ENCODE assay signal across 16 cellular contexts in the genomic region with DNA sequence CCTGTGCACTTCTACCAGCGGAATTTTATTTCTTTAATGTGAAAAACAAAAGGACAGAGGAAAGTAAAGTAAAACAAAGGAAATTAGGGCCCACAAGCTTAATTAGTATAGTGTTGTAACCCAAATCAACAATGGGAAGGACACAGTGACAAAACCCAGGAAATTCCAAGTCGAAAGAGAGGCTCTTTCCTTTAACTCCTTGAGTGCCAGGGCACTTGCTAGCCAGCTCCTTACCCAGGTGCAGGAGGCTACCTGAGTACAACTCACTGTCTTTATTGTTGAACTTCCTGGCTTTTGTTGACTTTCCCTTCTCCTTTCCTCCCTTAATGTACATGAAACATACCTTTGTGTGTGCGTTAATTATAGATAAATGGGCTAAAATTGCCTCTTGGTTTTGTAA. TPM values are rescaled to one million over a fixed set of nuclear protein-coding genes. Genes with fewer than 3 reads are reported as not detected.
DNase-seq lines count a peak whose midpoint lies in the region; ATAC-seq and TF ChIP-seq lines count a peak whose summit lies in the region.
"Had no signal": no experiment of that assay in that cellular context is flagged by ENCODE, and none has a peak within 500 bp of the region (broad histone marks: within the 10 kb centered on the region; RNA-seq: fewer than 3 reads in every experiment).

No MANE protein-coding gene starts in this region.

- H3K36me3 ChIP-seq in HCT116 (ENCODE audit: control insufficient read depth in 1 of 2, insufficient read depth in 2 of 2, low read length in 2 of 2) (no peaks in the 10 kb centered on the region), iPS-15b (ENCODE audit: control insufficient read depth, insufficient read depth, low read length) (no peaks in the 10 kb centered on the region), sigmoid colon (no peaks in the 10 kb centered on the region)
- H3K36me3 ChIP-seq: cardiac muscle cell had no signal

- H3K9me3 Mint-ChIP-seq in WTC11 = no peaks in the 10 kb centered on the region
- no peaks in the 10 kb centered on the region for H3K9me3 Mint-ChIP-seq in activated CD8-positive, alpha-beta T cell treated with anti-CD3 and anti-CD28 coated beads for 36 hours
- H3K9me3 Mint-ChIP-seq: activated naive CD8-positive, alpha-beta T cell treated with anti-CD3 and anti-CD28 coated beads, Interleukin-2, amount 50 U/mL, for 24 hours had no signal

- no peaks in the 10 kb centered on the region for H3K27me3 ChIP-seq in HCT116 (ENCODE audit: insufficient read depth, low read length)
- no peaks in the 10 kb centered on the region for H3K27me3 ChIP-seq in iPS-15b (ENCODE audit: control insufficient read depth, insufficient read depth, low read length)
- no peaks in the 10 kb centered on the region for H3K27me3 ChIP-seq in sigmoid colon
- H3K27me3 ChIP-seq: cardiac muscle cell had no signal

- H3K27ac ChIP-seq in HCT116 (ENCODE audit: low read depth, low read length) = no peak overlapping the region
- H3K27ac ChIP-seq in sigmoid colon = peak overlapping the region in 3 of 4 donors; percentile 65 to 90 (median 80)

- H3K4me1 ChIP-seq in HCT116 (ENCODE audit: control insufficient read depth in 1 of 2, insufficient read depth in 2 of 2, low read length in 2 of 2) = peaks cover 29 to 42% of the 10 kb centered on the region in 2 experiments
- peaks cover 29% of the 10 kb centered on the region for H3K4me1 ChIP-seq in iPS-15b (ENCODE audit: control insufficient read depth, insufficient read depth, low read length)
- peaks cover 0 to 55% (median 40%) of the 10 kb centered on the region in 4 donors for H3K4me1 ChIP-seq in sigmoid colon

- H2AFZ ChIP-seq in HCT116 (ENCODE audit: low read depth, low read length, poor library complexity, severe bottlenecking) = no peak overlapping the region
- H2AFZ ChIP-seq: PC-9 had no signal

- intact Hi-C loops in HCT116 (cut with micrococcal nuclease) (loop anchor here (2.0 kb wide), 1 partner anchor 337 kb away; no protein-coding TSS in a partner anchor), sigmoid colon (cut with DNase I) (loop anchor here (1.0 to 2.0 kb wide), 4 partner anchors 99 to 338 kb away; partner anchors contain the start of gene CASZ1)
- intact Hi-C loops in activated CD8-positive, alpha-beta T cell treated with anti-CD3 and anti-CD28 coated beads for 36 hours (cut with micrococcal nuclease) = no loop called here

- H3K4me3 Mint-ChIP-seq in WTC11 = peak overlapping the region; percentile 53
- H3K4me3 Mint-ChIP-seq in activated CD8-positive, alpha-beta T cell treated with anti-CD3 and anti-CD28 coated beads for 36 hours = no peak overlapping the region
- H3K4me3 Mint-ChIP-seq: activated naive CD8-positive, alpha-beta T cell treated with anti-CD3 and anti-CD28 coated beads, Interleukin-2, amount 50 U/mL, for 24 hours had no signal

- DNase-seq in HCT116 (ENCODE audit: low read depth, low spot score) = no peak
- DNase-seq in WTC11 (ENCODE audit: low spot score) = no peak
- DNase-seq in sigmoid colon = no peak
- DNase-seq in activated CD8-positive, alpha-beta T cell treated with anti-CD3 and anti-CD28 coated beads for 36 hours = no peak
- no peak for DNase-seq in NOMO-1 treated with DMSO at 0.1 percent for 48 hours (lab: John Stamatoyannopoulos, UW; ENCODE audit: unreplicated experiment)
- DNase-seq in GM20000 (ENCODE audit: low spot score) = no peak
- DNase-seq: activated naive CD8-positive, alpha-beta T cell treated with anti-CD3 and anti-CD28 coated beads, Interleukin-2, amount 50 U/mL, for 24 hours; effector memory CD4-positive, alpha-beta T cell; foreskin melanocyte; GF-D8; MM.1S; NCI-H2029 treated with DMSO at 0.1 percent for 48 hours; stimulated activated CD4-positive, alpha-beta T cell treated with anti-CD3 and anti-CD28 coated beads, Interleukin-2, amount 100 ng/mL, for 48 hours had no signal

- no peaks in the 10 kb centered on the region for H3K9me2 ChIP-seq in HCT116 (ENCODE audit: insufficient read depth)

- H3K27ac Mint-ChIP-seq in WTC11 = peak overlapping the region; percentile 82; the same call in 1 of the 2 replicates
- H3K27ac Mint-ChIP-seq in activated CD8-positive, alpha-beta T cell treated with anti-CD3 and anti-CD28 coated beads for 36 hours = no peak overlapping the region
- H3K27ac Mint-ChIP-seq: activated naive CD8-positive, alpha-beta T cell treated with anti-CD3 and anti-CD28 coated beads, Interleukin-2, amount 50 U/mL, for 24 hours had no signal

- H4K20me1 ChIP-seq in HCT116 (ENCODE audit: insufficient read depth) = no peaks in the 10 kb centered on the region

- peaks cover 60% of the 10 kb centered on the region for H3K4me1 Mint-ChIP-seq in WTC11
- H3K4me1 Mint-ChIP-seq in activated CD8-positive, alpha-beta T cell treated with anti-CD3 and anti-CD28 coated beads for 36 hours (ENCODE audit: low read depth) = peaks cover 19% of the 10 kb centered on the region

- peaks cover 67% of the 10 kb centered on the region for H3K79me2 ChIP-seq in HCT116 (ENCODE audit: insufficient read depth, low read length)

- POLR2A ChIA-PET in HCT116 (lab: Charles Lee) (no interaction called here), WTC11 (lab: Charles Lee) (interaction anchor here (0.6 kb wide), 1 partner anchor 61 kb away, joined by 3 read pairs; no protein-coding TSS in a partner anchor)
- POLR2A ChIA-PET in activated CD8-positive, alpha-beta T cell treated with anti-CD3 and anti-CD28 coated beads for 36 hours (lab: Charles Lee) = no interaction called here

- H3K9me3 ChIP-seq in HCT116 (ENCODE audit: control insufficient read depth in 1 of 2, insufficient read depth in 1 of 2, low read depth in 1 of 2, low read length in 2 of 2) = no peaks in the 10 kb centered on the region
- H3K9me3 ChIP-seq in iPS-15b (ENCODE audit: control insufficient read depth, insufficient read depth, low read length) = no peaks in the 10 kb centered on the region
- H3K9me3 ChIP-seq in sigmoid colon = no peaks in the 10 kb centered on the region

- H3K4me2 ChIP-seq in HCT116 (ENCODE audit: low read length) = peak overlapping the region; percentile 84; the same call in 1 of the 2 replicates

- no peak for TF ChIP-seq CTCF in HCT116 (IDR thresholded peaks at IDR 0.05 in 2 of 3, conservative IDR thresholded peaks at IDR 0.05 in 1 of 3; ENCODE audit: borderline replicate concordance in 1 of 3, insufficient read depth in 1 of 3, low read depth in 2 of 3, low read length in 2 of 3)
- no peak for TF ChIP-seq CTCF in WTC11 (IDR thresholded peaks at IDR 0.05)
- TF ChIP-seq CTCF in sigmoid colon (IDR thresholded peaks at IDR 0.05) = no peak
- TF ChIP-seq CTCF in activated CD8-positive, alpha-beta T cell treated with anti-CD3 and anti-CD28 coated beads for 36 hours (IDR thresholded peaks at IDR 0.05) = no peak
- TF ChIP-seq CTCF in GM20000 (IDR thresholded peaks at IDR 0.05; ENCODE audit: extremely low read depth, missing control alignments) = no peak

- H3K9ac ChIP-seq in HCT116 (ENCODE audit: low read length) (0 out of 2 replicates have a peak overlapping the region, but pooled peaks have one; percentile 37), iPS-15b (ENCODE audit: low read depth, low read length) (no peak overlapping the region)

- H3K4me3 ChIP-seq in HCT116 (replicated peaks in 1 of 2; ENCODE audit: low read depth in 1 of 2, low read length in 2 of 2) (no peak overlapping the region), iPS-15b (ENCODE audit: low read depth, low read length) (peak overlapping the region; percentile 12), sigmoid colon (no peak overlapping the region)
- H3K4me3 ChIP-seq: cardiac muscle cell, PC-9 had no signal

- WGBS in sigmoid colon, 2 donors = 50 to 53% methylated on average over 3 of the region's 3 CpGs

- no peak for TF ChIP-seq RAD21 in HCT116 (IDR thresholded peaks at IDR 0.05; ENCODE audit: low read depth)

- TF ChIP-seq POLR2A in HCT116 (IDR thresholded peaks at IDR 0.05; ENCODE audit: borderline replicate concordance, extremely low read depth, insufficient read depth, insufficient read length) (no peak), sigmoid colon (IDR thresholded peaks at IDR 0.05) (no peak)

- no peak for TF ChIP-seq EP300 in sigmoid colon (IDR thresholded peaks at IDR 0.05)

- CTCF ChIA-PET in HCT116 (lab: Charles Lee) (no interaction called here), WTC11 (lab: Charles Lee) (interaction anchor here (0.6 to 3.8 kb wide), 26 partner anchors 9 to 507 kb away, joined by 3 to 33 read pairs (median 4); partner anchors contain the start of gene CENPS)
- CTCF ChIA-PET in activated CD8-positive, alpha-beta T cell treated with anti-CD3 and anti-CD28 coated beads for 36 hours (lab: Charles Lee) = interaction anchor here (0.9 kb wide), 1 partner anchor 396 kb away, joined by 3 read pairs; no protein-coding TSS in a partner anchor

- BruUV-seq in HCT116 (replicated peaks; lab: Mats Ljungman, UMichigan) = no TSS peak

- RAD21 ChIA-PET in HCT116 (lab: Charles Lee; ENCODE audit: low non-redundant PET in 1 of 2, low total read pairs in 2 of 2, uncharacterized antibody in 2 of 2, unreplicated experiment in 2 of 2) = no interaction called here

- no peaks in the 10 kb centered on the region for H3K27me3 Mint-ChIP-seq in WTC11 (ENCODE audit: low read depth)
- no peaks in the 10 kb centered on the region for H3K27me3 Mint-ChIP-seq in activated CD8-positive, alpha-beta T cell treated with anti-CD3 and anti-CD28 coated beads for 36 hours
- H3K27me3 Mint-ChIP-seq: activated naive CD8-positive, alpha-beta T cell treated with anti-CD3 and anti-CD28 coated beads, Interleukin-2, amount 50 U/mL, for 24 hours had no signal

- H3K36me3 Mint-ChIP-seq in WTC11 = no peaks in the 10 kb centered on the region
- H3K36me3 Mint-ChIP-seq in activated CD8-positive, alpha-beta T cell treated with anti-CD3 and anti-CD28 coated beads for 36 hours (ENCODE audit: low read depth) = no peaks in the 10 kb centered on the region

- ATAC-seq in HCT116 (no peak), WTC11 (peak; percentile 74)
- no peak for ATAC-seq in activated CD8-positive, alpha-beta T cell treated with anti-CD3 and anti-CD28 coated beads for 36 hours
- ATAC-seq: activated naive CD8-positive, alpha-beta T cell treated with anti-CD3 and anti-CD28 coated beads, Interleukin-2, amount 50 U/mL, for 24 hours had no signal

TF ChIP-seq in HCT116, 20 proteins besides CTCF, POLR2A, EP300 and RAD21 (continues in another document):
- no peak for TF ChIP-seq ELF1 (IDR thresholded peaks at IDR 0.05; ENCODE audit: borderline replicate concordance, low read depth)

TF ChIP-seq in WTC11, 78 proteins besides CTCF, POLR2A, EP300 and RAD21 (continues in another document):
- TF ChIP-seq ZNF671 (CRISPR knock-in tag; IDR thresholded peaks at IDR 0.05) = no peak

RNA-seq across cellular contexts. Expression of gene PEX14, which starts 55.0 kb away (rescaled TPM):
- total RNA-seq in HCT116 (2021; ENCODE audit: unreplicated experiment) (29.3 TPM), WTC11 (2021) (27.3 to 30.5 TPM (median 27.8 TPM) in 3 replicates), sigmoid colon (10 to 100 TPM; 11.2 to 19.1 (median 16.1) TPM)
- 28.7 and 29.0 TPM in 2 replicates for polyA plus RNA-seq in HCT116 (2012)
- polyA plus RNA-seq in sigmoid colon = 10 to 100 TPM in 2 of 3 donors, 1 to 10 TPM in 1; 8.3 to 23.3 (median 10.8) TPM
- total RNA-seq in activated CD8-positive, alpha-beta T cell treated with anti-CD3 and anti-CD28 coated beads for 36 hours = 10 to 100 TPM; 18.0 to 18.5 TPM

RNA-seq across cellular contexts. Expression of gene DFFA, which starts 57.4 kb away (rescaled TPM):
- total RNA-seq in HCT116 (2021; ENCODE audit: unreplicated experiment) (67.7 TPM), WTC11 (2021) (86.4 to 86.7 TPM (median 86.5 TPM) in 3 replicates), sigmoid colon (10 to 100 TPM; 16.4 to 22.4 (median 20.3) TPM)
- polyA plus RNA-seq in HCT116 (2012) = 37.5 and 41.0 TPM in 2 replicates
- polyA plus RNA-seq in sigmoid colon = 10 to 100 TPM in 2 of 3 donors, 1 to 10 TPM in 1; 9.6 to 24.6 (median 12.9) TPM
- 10 to 100 TPM; 76.7 to 81.8 TPM for total RNA-seq in activated CD8-positive, alpha-beta T cell treated with anti-CD3 and anti-CD28 coated beads for 36 hours
